39 cellular contexts compared by ENCODE assay signal in the genomic region with DNA sequence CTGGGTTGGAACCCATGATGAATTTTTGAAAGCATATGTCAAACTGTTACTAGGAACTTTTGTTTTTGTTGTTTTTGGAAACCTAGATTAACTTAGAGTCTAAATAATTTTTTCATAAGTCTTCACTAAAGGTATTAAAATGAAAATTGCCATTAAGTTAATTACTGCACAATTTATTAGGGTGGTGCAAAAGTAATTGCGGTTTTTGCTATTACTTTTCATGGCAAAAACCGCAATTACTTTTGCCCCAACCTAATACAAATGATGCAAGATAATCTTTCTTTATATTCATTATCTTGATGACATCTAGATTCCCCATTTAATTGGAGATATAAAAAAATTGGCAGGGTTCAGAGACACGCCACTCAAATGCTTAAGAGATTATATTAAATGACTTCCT.
"Had no signal": no experiment of that assay in that cellular context is flagged by ENCODE, and none has a peak within 500 bp of the region (broad histone marks: within the 10 kb centered on the region; RNA-seq: fewer than 3 reads in every experiment).

No MANE protein-coding gene starts in this region.

- DNase-seq: activated effector memory CD4-positive, alpha-beta T cell treated with anti-CD3 and anti-CD28 coated beads, Interleukin-2, amount 50 U/mL, for 16 hours; activated effector memory CD4-positive, alpha-beta T cell treated with Interleukin-2 at 50 U/mL for 16 hours; activated gamma-delta T cell; activated gamma-delta T cell treated with Interleukin-2 at 50 U/mL for 16 hours; activated naive CD4-positive, alpha-beta T cell; activated naive CD4-positive, alpha-beta T cell treated with anti-CD3 and anti-CD28 coated beads for 36 hours; activated naive CD4-positive, alpha-beta T cell treated with anti-CD3 and anti-CD28 coated beads, Interleukin-2, amount 10 ng/mL, durations not matched to agents 7 days and 5 days; activated naive CD4-positive, alpha-beta T cell treated with anti-CD3 and anti-CD28 coated beads, Interleukin-2, amount 50 U/mL, for 16 hours; activated naive CD4-positive, alpha-beta T cell treated with Interleukin-2 at 50 U/mL for 16 hours; activated naive CD8-positive, alpha-beta T cell treated with anti-CD3 and anti-CD28 coated beads for 36 hours; activated naive CD8-positive, alpha-beta T cell treated with anti-CD3 and anti-CD28 coated beads, Interleukin-2, amount 10 ng/mL, durations not matched to agents 7 days and 5 days; activated naive CD8-positive, alpha-beta T cell treated with anti-CD3 and anti-CD28 coated beads, Interleukin-2, amount 50 U/mL, for 24 hours; activated T-cell treated with anti-CD3 and anti-CD28 coated beads, Interleukin-2, amount 50 U/mL, for 24 hours; activated T-cell treated with anti-CD3 and anti-CD28 coated beads, Interleukin-2, amount 50 U/mL, for 4 hours; activated T-cell treated with anti-CD3 and anti-CD28 coated beads, Interleukin-2, amount 50 U/mL, for 48 hours; activated T-cell treated with anti-CD3 and anti-CD28 coated beads, Interleukin-2, amount 50 U/mL, for 72 hours; adrenal gland; amniotic stem cell; amygdala; anterior cingulate cortex; aorta; body of pancreas; brain microvascular endothelial cell; caudate nucleus; central memory CD4-positive, alpha-beta T cell; cerebellar nuclear complex had no signal

- H3K4me3 Mint-ChIP-seq: activated naive CD4-positive, alpha-beta T cell treated with anti-CD3 and anti-CD28 coated beads for 36 hours; activated naive CD4-positive, alpha-beta T cell treated with anti-CD3 and anti-CD28 coated beads, Interleukin-2, amount 10 ng/mL, durations not matched to agents 7 days and 5 days; activated naive CD4-positive, alpha-beta T cell treated with anti-CD3 and anti-CD28 coated beads, Interleukin-2, amount 50 U/mL, for 24 hours; activated naive CD8-positive, alpha-beta T cell; activated naive CD8-positive, alpha-beta T cell treated with anti-CD3 and anti-CD28 coated beads for 36 hours; activated naive CD8-positive, alpha-beta T cell treated with anti-CD3 and anti-CD28 coated beads, Interleukin-2, amount 10 ng/mL, durations not matched to agents 7 days and 5 days; activated naive CD8-positive, alpha-beta T cell treated with anti-CD3 and anti-CD28 coated beads, Interleukin-2, amount 50 U/mL, for 24 hours; activated T-cell treated with anti-CD3 and anti-CD28 coated beads, Interleukin-2, amount 50 U/mL, for 24 hours; activated T-cell treated with anti-CD3 and anti-CD28 coated beads, Interleukin-2, amount 50 U/mL, for 4 hours; activated T-cell treated with anti-CD3 and anti-CD28 coated beads, Interleukin-2, amount 50 U/mL, for 72 hours; activated T-helper 1 cell treated with anti-CD3 and anti-CD28 coated beads, Interleukin-12 subunit alpha, Interleukin-12 subunit beta, Interleukin-2, Interleukin-4 antibody, amounts not matched to agents 30 ng/mL and 10 ng/mL and 1 ng/mL, durations not matched to agents 14 hours and 24 hours and 36 hours; activated T-helper 17 cell treated with anti-CD3 and anti-CD28 coated beads, Interleukin-2, amount 50 U/mL, for 72 hours; brain; central memory CD8-positive, alpha-beta T cell had no signal

- H3K27me3 Mint-ChIP-seq: activated naive CD4-positive, alpha-beta T cell treated with anti-CD3 and anti-CD28 coated beads, Interleukin-2, amount 10 ng/mL, durations not matched to agents 7 days and 5 days; activated naive CD8-positive, alpha-beta T cell; activated naive CD8-positive, alpha-beta T cell treated with anti-CD3 and anti-CD28 coated beads, Interleukin-2, amount 10 ng/mL, durations not matched to agents 7 days and 5 days; activated naive CD8-positive, alpha-beta T cell treated with anti-CD3 and anti-CD28 coated beads, Interleukin-2, amount 50 U/mL, for 24 hours; activated T-helper 17 cell treated with anti-CD3 and anti-CD28 coated beads, Interleukin-2, amount 50 U/mL, for 72 hours; brain; central memory CD8-positive, alpha-beta T cell had no signal

- H3K36me3 Mint-ChIP-seq: activated naive CD4-positive, alpha-beta T cell treated with anti-CD3 and anti-CD28 coated beads, Interleukin-2, amount 10 ng/mL, durations not matched to agents 7 days and 5 days; activated naive CD4-positive, alpha-beta T cell treated with anti-CD3 and anti-CD28 coated beads, Interleukin-2, amount 50 U/mL, for 24 hours; activated naive CD4-positive, alpha-beta T cell treated with anti-CD3 and anti-CD28 coated beads, Interleukin-2, amount 50 U/mL, for 72 hours; activated naive CD8-positive, alpha-beta T cell; activated naive CD8-positive, alpha-beta T cell treated with anti-CD3 and anti-CD28 coated beads for 36 hours; activated naive CD8-positive, alpha-beta T cell treated with anti-CD3 and anti-CD28 coated beads, Interleukin-2, amount 10 ng/mL, durations not matched to agents 7 days and 5 days; brain had no signal

- H3K9me3 ChIP-seq: adrenal gland, ascending aorta, body of pancreas had no signal

- H3K4me1 ChIP-seq: adrenal gland, ascending aorta, body of pancreas, breast epithelium had no signal

- ATAC-seq: activated naive CD4-positive, alpha-beta T cell treated with anti-CD3 and anti-CD28 coated beads, Interleukin-2, amount 50 U/mL, for 72 hours; activated naive CD8-positive, alpha-beta T cell treated with anti-CD3 and anti-CD28 coated beads, Interleukin-2, amount 50 U/mL, for 24 hours; activated T-cell treated with anti-CD3 and anti-CD28 coated beads, Interleukin-2, amount 50 U/mL, for 4 hours; activated T-cell treated with anti-CD3 and anti-CD28 coated beads, Interleukin-2, amount 50 U/mL, for 72 hours; activated T-helper 17 cell treated with anti-CD3 and anti-CD28 coated beads, Interleukin-2, amount 50 U/mL, for 72 hours; body of pancreas had no signal

- H3K27me3 ChIP-seq: adrenal gland, ascending aorta, body of pancreas, brain microvascular endothelial cell, breast epithelium, cardiac muscle cell had no signal

- H3K9me3 Mint-ChIP-seq: activated T-helper 2 cell treated with anti-CD3 and anti-CD28 coated beads, Interferon-gamma antibody, Interleukin-2, Interleukin-4, amounts not matched to agents 10 μg/mL and 5 μg/mL and 100 μg/mL, durations not matched to agents 14 hours and 24 hours and 36 hours had no signal

- H3K4me1 Mint-ChIP-seq: activated naive CD4-positive, alpha-beta T cell treated with anti-CD3 and anti-CD28 coated beads, Interleukin-2, amount 10 ng/mL, durations not matched to agents 7 days and 5 days; activated naive CD4-positive, alpha-beta T cell treated with anti-CD3 and anti-CD28 coated beads, Interleukin-2, amount 50 U/mL, for 24 hours; activated naive CD8-positive, alpha-beta T cell treated with anti-CD3 and anti-CD28 coated beads for 36 hours; activated naive CD8-positive, alpha-beta T cell treated with anti-CD3 and anti-CD28 coated beads, Interleukin-2, amount 10 ng/mL, durations not matched to agents 7 days and 5 days; activated naive CD8-positive, alpha-beta T cell treated with anti-CD3 and anti-CD28 coated beads, Interleukin-2, amount 50 U/mL, for 24 hours; activated T-helper 17 cell treated with anti-CD3 and anti-CD28 coated beads, Interleukin-2, amount 50 U/mL, for 72 hours; central memory CD8-positive, alpha-beta T cell had no signal

- H3K27ac Mint-ChIP-seq: activated naive CD4-positive, alpha-beta T cell treated with anti-CD3 and anti-CD28 coated beads for 36 hours; activated naive CD4-positive, alpha-beta T cell treated with anti-CD3 and anti-CD28 coated beads, Interleukin-2, amount 10 ng/mL, durations not matched to agents 7 days and 5 days; activated naive CD4-positive, alpha-beta T cell treated with anti-CD3 and anti-CD28 coated beads, Interleukin-2, amount 50 U/mL, for 24 hours; activated naive CD4-positive, alpha-beta T cell treated with anti-CD3 and anti-CD28 coated beads, Interleukin-2, amount 50 U/mL, for 72 hours; activated naive CD8-positive, alpha-beta T cell; activated naive CD8-positive, alpha-beta T cell treated with anti-CD3 and anti-CD28 coated beads for 36 hours; activated naive CD8-positive, alpha-beta T cell treated with anti-CD3 and anti-CD28 coated beads, Interleukin-2, amount 10 ng/mL, durations not matched to agents 7 days and 5 days; activated naive CD8-positive, alpha-beta T cell treated with anti-CD3 and anti-CD28 coated beads, Interleukin-2, amount 50 U/mL, for 24 hours; activated T-cell treated with anti-CD3 and anti-CD28 coated beads, Interleukin-2, amount 50 U/mL, for 24 hours; activated T-cell treated with anti-CD3 and anti-CD28 coated beads, Interleukin-2, amount 50 U/mL, for 72 hours; activated T-helper 1 cell treated with anti-CD3 and anti-CD28 coated beads, Interleukin-12 subunit alpha, Interleukin-12 subunit beta, Interleukin-2, Interleukin-4 antibody, amounts not matched to agents 30 ng/mL and 10 ng/mL and 1 ng/mL, durations not matched to agents 14 hours and 24 hours and 36 hours; activated T-helper 17 cell treated with anti-CD3 and anti-CD28 coated beads, Interleukin-2, amount 50 U/mL, for 72 hours; activated T-helper 2 cell treated with anti-CD3 and anti-CD28 coated beads, Interferon-gamma antibody, Interleukin-2, Interleukin-4, amounts not matched to agents 10 μg/mL and 5 μg/mL and 100 μg/mL, durations not matched to agents 14 hours and 24 hours and 36 hours; brain had no signal

- H3K36me3 ChIP-seq: adrenal gland, ascending aorta, brain microvascular endothelial cell, breast epithelium, cardiac muscle cell had no signal

- H3K4me3 ChIP-seq: adrenal gland, ascending aorta, body of pancreas, breast epithelium, cardiac muscle cell had no signal

- FAIRE-seq: astrocyte, bronchial epithelial cell had no signal

- H3K27ac ChIP-seq: adrenal gland, ascending aorta, body of pancreas, brain microvascular endothelial cell, breast epithelium, cardiac muscle cell had no signal
